2 cellular contexts compared by ENCODE assay signal in the genomic region with DNA sequence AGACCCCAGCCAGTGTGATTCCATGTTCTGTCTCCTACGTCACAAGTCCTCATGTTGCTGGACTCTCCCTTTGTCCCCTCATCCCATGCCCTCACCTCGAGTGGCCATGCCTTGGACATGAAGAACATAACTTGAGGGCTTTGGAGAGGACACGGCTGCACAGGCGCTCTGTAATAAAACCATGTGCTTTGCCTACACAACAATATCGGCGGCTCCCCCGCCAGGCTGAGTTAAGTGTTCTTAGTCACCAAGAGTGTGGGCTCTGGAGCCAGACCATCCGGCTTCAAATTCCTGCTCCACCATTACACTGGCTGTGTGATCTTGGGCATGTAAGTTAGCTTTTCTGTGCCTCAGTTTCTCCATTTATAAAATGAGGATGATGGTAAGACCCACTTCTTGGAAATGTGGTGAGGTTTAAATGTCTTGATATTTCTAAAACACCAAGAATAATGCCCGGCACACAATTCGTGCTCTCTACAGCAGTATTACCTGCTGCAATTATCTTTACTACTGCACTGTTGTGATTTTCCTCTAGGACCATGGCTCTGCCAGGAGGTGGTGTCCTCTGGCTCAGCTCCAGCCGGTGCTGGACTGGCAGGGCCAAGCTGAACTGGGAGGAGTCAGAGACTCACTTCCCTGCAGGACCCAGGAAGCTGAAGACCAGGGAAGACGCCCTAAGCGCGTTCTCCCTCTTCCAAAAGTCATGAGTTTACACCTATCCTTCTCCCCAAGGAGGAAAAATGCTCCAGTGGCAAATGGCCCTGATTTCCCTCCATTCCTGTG.
TF ChIP-seq lines count a peak whose summit lies in the region.

No MANE protein-coding gene starts in this region.

TF ChIP-seq in A549, 52 proteins besides CTCF, POLR2A, EP300 and RAD21 (continued from another document):
- no peak for TF ChIP-seq RARB (CRISPR knock-in tag; IDR thresholded peaks at IDR 0.05)
- no peak for TF ChIP-seq HOXA7 (CRISPR knock-in tag; IDR thresholded peaks at IDR 0.05)
- no peak for TF ChIP-seq TFCP2L1 (CRISPR knock-in tag; IDR thresholded peaks at IDR 0.05)
- TF ChIP-seq JUN (IDR thresholded peaks at IDR 0.05): no peak
- no peak for TF ChIP-seq CBX2 (IDR thresholded peaks at IDR 0.05; ENCODE audit: borderline replicate concordance, low read depth)
- no peak for TF ChIP-seq FOXS1 (CRISPR knock-in tag; IDR thresholded peaks at IDR 0.05)
- no peak for TF ChIP-seq CHD4 (IDR thresholded peaks at IDR 0.05; ENCODE audit: borderline replicate concordance)
- no peak for TF ChIP-seq MAZ (IDR thresholded peaks at IDR 0.05; ENCODE audit: borderline replicate concordance, low read depth, low read length)
- TF ChIP-seq FOSB (CRISPR knock-in tag; IDR thresholded peaks at IDR 0.05): no peak
- no peak for TF ChIP-seq RFX5 (IDR thresholded peaks at IDR 0.05)

TF ChIP-seq in SK-N-SH, 30 proteins besides CTCF, POLR2A, EP300 and RAD21 (continued from another document):
- no peak for TF ChIP-seq EZH2phosphoT487 (IDR thresholded peaks at IDR 0.05; ENCODE audit: borderline replicate concordance, low read depth)
- TF ChIP-seq, protein P1, sequence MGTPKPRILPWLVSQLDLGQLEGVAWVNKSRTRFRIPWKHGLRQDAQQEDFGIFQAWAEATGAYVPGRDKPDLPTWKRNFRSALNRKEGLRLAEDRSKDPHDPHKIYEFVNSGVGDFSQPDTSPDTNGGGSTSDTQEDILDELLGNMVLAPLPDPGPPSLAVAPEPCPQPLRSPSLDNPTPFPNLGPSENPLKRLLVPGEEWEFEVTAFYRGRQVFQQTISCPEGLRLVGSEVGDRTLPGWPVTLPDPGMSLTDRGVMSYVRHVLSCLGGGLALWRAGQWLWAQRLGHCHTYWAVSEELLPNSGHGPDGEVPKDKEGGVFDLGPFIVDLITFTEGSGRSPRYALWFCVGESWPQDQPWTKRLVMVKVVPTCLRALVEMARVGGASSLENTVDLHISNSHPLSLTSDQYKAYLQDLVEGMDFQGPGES (IDR thresholded peaks at IDR 0.05; ENCODE audit: low read depth, low read length): no peak
- TF ChIP-seq FOXM1 (IDR thresholded peaks at IDR 0.05; ENCODE audit: low read depth): no peak
- TF ChIP-seq SIN3A (IDR thresholded peaks at IDR 0.05; ENCODE audit: borderline replicate concordance, low read depth, low read length): no peak
- TF ChIP-seq TEAD4 (IDR thresholded peaks at IDR 0.05; ENCODE audit: borderline replicate concordance, insufficient read depth): no peak
- TF ChIP-seq NRF1 (IDR thresholded peaks at IDR 0.05; ENCODE audit: low read depth, low read length): no peak
- no peak for TF ChIP-seq RXRA (IDR thresholded peaks at IDR 0.05; ENCODE audit: borderline replicate concordance, low read depth)
- no peak for TF ChIP-seq MXI1 (IDR thresholded peaks at IDR 0.05; ENCODE audit: low read depth, low read length)
- no peak for TF ChIP-seq RFX5 (IDR thresholded peaks at IDR 0.05; ENCODE audit: low read length)
- no peak for TF ChIP-seq SMC3 (IDR thresholded peaks at IDR 0.05; ENCODE audit: low read depth, low read length)
- TF ChIP-seq POLR2AphosphoS5 (IDR thresholded peaks at IDR 0.05; ENCODE audit: low read depth, low read length): no peak
- TF ChIP-seq, protein P2, sequence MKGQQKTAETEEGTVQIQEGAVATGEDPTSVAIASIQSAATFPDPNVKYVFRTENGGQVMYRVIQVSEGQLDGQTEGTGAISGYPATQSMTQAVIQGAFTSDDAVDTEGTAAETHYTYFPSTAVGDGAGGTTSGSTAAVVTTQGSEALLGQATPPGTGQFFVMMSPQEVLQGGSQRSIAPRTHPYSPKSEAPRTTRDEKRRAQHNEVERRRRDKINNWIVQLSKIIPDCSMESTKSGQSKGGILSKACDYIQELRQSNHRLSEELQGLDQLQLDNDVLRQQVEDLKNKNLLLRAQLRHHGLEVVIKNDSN (IDR thresholded peaks at IDR 0.05; ENCODE audit: borderline replicate concordance, low read depth): no peak
- TF ChIP-seq, protein P3, sequence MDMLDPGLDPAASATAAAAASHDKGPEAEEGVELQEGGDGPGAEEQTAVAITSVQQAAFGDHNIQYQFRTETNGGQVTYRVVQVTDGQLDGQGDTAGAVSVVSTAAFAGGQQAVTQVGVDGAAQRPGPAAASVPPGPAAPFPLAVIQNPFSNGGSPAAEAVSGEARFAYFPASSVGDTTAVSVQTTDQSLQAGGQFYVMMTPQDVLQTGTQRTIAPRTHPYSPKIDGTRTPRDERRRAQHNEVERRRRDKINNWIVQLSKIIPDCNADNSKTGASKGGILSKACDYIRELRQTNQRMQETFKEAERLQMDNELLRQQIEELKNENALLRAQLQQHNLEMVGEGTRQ (IDR thresholded peaks at IDR 0.05; ENCODE audit: borderline replicate concordance, low read depth, low read length): no peak
- TF ChIP-seq, protein P4, sequence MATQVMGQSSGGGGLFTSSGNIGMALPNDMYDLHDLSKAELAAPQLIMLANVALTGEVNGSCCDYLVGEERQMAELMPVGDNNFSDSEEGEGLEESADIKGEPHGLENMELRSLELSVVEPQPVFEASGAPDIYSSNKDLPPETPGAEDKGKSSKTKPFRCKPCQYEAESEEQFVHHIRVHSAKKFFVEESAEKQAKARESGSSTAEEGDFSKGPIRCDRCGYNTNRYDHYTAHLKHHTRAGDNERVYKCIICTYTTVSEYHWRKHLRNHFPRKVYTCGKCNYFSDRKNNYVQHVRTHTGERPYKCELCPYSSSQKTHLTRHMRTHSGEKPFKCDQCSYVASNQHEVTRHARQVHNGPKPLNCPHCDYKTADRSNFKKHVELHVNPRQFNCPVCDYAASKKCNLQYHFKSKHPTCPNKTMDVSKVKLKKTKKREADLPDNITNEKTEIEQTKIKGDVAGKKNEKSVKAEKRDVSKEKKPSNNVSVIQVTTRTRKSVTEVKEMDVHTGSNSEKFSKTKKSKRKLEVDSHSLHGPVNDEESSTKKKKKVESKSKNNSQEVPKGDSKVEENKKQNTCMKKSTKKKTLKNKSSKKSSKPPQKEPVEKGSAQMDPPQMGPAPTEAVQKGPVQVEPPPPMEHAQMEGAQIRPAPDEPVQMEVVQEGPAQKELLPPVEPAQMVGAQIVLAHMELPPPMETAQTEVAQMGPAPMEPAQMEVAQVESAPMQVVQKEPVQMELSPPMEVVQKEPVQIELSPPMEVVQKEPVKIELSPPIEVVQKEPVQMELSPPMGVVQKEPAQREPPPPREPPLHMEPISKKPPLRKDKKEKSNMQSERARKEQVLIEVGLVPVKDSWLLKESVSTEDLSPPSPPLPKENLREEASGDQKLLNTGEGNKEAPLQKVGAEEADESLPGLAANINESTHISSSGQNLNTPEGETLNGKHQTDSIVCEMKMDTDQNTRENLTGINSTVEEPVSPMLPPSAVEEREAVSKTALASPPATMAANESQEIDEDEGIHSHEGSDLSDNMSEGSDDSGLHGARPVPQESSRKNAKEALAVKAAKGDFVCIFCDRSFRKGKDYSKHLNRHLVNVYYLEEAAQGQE (IDR thresholded peaks at IDR 0.05; ENCODE audit: low read depth, low read length): no peak
